In the genomic region with DNA sequence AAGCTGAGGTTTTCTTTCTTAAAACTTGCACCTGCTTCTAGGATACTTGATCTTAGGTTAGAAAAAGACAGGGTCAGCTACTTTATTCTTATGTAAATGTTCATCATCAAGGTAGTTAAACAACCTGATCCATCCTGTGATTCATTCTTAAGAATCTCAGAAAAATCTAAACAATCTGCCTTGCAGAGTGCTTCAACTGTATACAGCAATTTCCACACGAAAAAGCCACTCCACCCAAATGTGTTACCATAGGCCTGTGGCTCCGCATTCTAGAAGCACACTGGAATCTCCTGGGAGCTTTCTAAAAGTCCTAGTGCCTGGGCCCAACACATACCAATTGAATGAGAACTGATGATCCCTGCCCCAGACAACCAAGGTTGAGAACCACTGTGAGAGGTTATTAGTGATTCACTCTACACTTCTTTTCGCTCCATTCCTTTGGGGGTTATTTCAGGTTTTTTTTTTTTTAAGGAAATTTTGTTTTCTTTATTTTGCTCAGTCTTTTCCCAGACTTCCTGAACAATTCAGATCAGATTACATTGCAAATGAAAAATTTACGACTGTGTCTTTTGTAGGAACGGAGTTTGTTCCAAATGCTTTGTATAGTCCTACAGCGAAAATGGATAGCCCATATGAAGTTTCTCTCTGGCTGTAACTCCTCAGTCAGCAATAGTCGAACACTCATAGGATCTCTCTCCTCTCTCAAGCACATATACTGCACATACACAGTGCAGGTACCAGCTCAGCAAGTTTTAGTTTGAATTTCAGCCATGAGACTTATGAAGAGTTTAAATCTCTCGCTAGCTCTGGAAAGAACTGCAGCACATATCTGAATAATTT, we compare ENCODE assay signal across 1 cellular context.
TF ChIP-seq lines count a peak whose summit lies in the region.

No MANE protein-coding gene starts in this region.

TF ChIP-seq in SK-N-SH treated with all-trans-retinoic acid at 6 μM for 48 hours, 23 proteins besides CTCF, POLR2A, EP300 and RAD21 (continued from another document):
- TF ChIP-seq CREB5 (CRISPR knock-in tag; IDR thresholded peaks at IDR 0.05; ENCODE audit: low read depth) = no peak
- no peak for TF ChIP-seq TCF4 (CRISPR knock-in tag; IDR thresholded peaks at IDR 0.05; ENCODE audit: borderline replicate concordance)
- TF ChIP-seq ZFP30 (CRISPR knock-in tag; IDR thresholded peaks at IDR 0.05) = no peak
- TF ChIP-seq, protein P1, sequence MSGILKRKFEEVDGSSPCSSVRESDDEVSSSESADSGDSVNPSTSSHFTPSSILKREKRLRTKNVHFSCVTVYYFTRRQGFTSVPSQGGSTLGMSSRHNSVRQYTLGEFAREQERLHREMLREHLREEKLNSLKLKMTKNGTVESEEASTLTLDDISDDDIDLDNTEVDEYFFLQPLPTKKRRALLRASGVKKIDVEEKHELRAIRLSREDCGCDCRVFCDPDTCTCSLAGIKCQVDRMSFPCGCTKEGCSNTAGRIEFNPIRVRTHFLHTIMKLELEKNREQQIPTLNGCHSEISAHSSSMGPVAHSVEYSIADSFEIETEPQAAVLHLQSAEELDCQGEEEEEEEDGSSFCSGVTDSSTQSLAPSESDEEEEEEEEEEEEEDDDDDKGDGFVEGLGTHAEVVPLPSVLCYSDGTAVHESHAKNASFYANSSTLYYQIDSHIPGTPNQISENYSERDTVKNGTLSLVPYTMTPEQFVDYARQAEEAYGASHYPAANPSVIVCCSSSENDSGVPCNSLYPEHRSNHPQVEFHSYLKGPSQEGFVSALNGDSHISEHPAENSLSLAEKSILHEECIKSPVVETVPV (CRISPR knock-in tag; IDR thresholded peaks at IDR 0.05) = no peak
- TF ChIP-seq ZFP3 (CRISPR knock-in tag; IDR thresholded peaks at IDR 0.05) = no peak
- no peak for TF ChIP-seq ZNF565 (CRISPR knock-in tag; conservative IDR thresholded peaks at IDR 0.05; ENCODE audit: low read depth)
- TF ChIP-seq ZC3H10 (CRISPR knock-in tag; IDR thresholded peaks at IDR 0.05) = no peak
- no peak for TF ChIP-seq CSDC2 (CRISPR knock-in tag; IDR thresholded peaks at IDR 0.05)
- no peak for TF ChIP-seq BACH2 (CRISPR knock-in tag; IDR thresholded peaks at IDR 0.05; ENCODE audit: borderline replicate concordance)
- TF ChIP-seq PPARA (CRISPR knock-in tag; IDR thresholded peaks at IDR 0.05; ENCODE audit: borderline replicate concordance) = no peak
- TF ChIP-seq ZNF8 (CRISPR knock-in tag; IDR thresholded peaks at IDR 0.05) = no peak
- TF ChIP-seq PATZ1 (CRISPR knock-in tag; IDR thresholded peaks at IDR 0.05; ENCODE audit: borderline replicate concordance) = no peak
- TF ChIP-seq, protein P2, sequence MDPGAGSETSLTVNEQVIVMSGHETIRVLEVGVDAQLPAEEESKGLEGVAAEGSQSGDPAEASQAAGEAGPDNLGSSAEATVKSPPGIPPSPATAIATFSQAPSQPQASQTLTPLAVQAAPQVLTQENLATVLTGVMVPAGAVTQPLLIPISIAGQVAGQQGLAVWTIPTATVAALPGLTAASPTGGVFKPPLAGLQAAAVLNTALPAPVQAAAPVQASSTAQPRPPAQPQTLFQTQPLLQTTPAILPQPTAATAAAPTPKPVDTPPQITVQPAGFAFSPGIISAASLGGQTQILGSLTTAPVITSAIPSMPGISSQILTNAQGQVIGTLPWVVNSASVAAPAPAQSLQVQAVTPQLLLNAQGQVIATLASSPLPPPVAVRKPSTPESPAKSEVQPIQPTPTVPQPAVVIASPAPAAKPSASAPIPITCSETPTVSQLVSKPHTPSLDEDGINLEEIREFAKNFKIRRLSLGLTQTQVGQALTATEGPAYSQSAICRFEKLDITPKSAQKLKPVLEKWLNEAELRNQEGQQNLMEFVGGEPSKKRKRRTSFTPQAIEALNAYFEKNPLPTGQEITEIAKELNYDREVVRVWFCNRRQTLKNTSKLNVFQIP (CRISPR knock-in tag; IDR thresholded peaks at IDR 0.05; ENCODE audit: borderline replicate concordance, low read depth) = no peak
- no peak for TF ChIP-seq RARB (CRISPR knock-in tag; IDR thresholded peaks at IDR 0.05)
- TF ChIP-seq SNAI2 (CRISPR knock-in tag; IDR thresholded peaks at IDR 0.05) = no peak
